37 cellular contexts compared by ENCODE assay signal in the genomic region with DNA sequence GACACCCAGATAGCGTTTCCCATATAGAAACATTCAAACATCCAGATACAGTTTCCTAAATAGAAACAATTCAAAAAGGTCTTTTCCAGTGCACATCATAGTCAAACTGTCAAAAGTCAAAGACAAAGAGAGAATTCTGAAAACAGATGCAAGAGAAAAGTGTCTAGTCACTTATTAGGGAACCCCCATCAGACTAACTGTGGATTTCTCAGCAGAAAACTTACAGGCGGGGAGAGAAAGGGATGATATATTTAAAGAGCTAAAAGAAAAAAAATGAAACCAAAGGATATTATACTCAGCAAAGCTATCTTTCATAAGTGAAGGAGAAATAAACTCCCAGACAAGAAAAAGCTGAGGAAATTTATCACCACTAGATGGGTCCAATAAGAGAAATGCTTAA. TPM values are rescaled to one million over a fixed set of nuclear protein-coding genes. Genes with fewer than 3 reads are reported as not detected.
"Had no signal": no experiment of that assay in that cellular context is flagged by ENCODE, and none has a peak within 500 bp of the region (broad histone marks: within the 10 kb centered on the region; RNA-seq: fewer than 3 reads in every experiment).

No MANE protein-coding gene starts in this region.

- H3K4me3 ChIP-seq: adrenal gland, ascending aorta, body of pancreas, breast epithelium, cardiac muscle cell had no signal

- H3K4me1 ChIP-seq: adrenal gland, ascending aorta, body of pancreas, breast epithelium had no signal

- H3K27ac ChIP-seq: adrenal gland, ascending aorta, body of pancreas, brain microvascular endothelial cell, breast epithelium, cardiac muscle cell had no signal

- ATAC-seq: activated naive CD4-positive, alpha-beta T cell treated with anti-CD3 and anti-CD28 coated beads, Interleukin-2, amount 50 U/mL, for 72 hours; activated naive CD8-positive, alpha-beta T cell treated with anti-CD3 and anti-CD28 coated beads, Interleukin-2, amount 50 U/mL, for 24 hours; activated T-cell treated with anti-CD3 and anti-CD28 coated beads, Interleukin-2, amount 50 U/mL, for 4 hours; activated T-cell treated with anti-CD3 and anti-CD28 coated beads, Interleukin-2, amount 50 U/mL, for 72 hours; activated T-helper 17 cell treated with anti-CD3 and anti-CD28 coated beads, Interleukin-2, amount 50 U/mL, for 72 hours; body of pancreas had no signal

- DNase-seq: activated effector memory CD4-positive, alpha-beta T cell treated with anti-CD3 and anti-CD28 coated beads, Interleukin-2, amount 50 U/mL, for 16 hours; activated effector memory CD4-positive, alpha-beta T cell treated with Interleukin-2 at 50 U/mL for 16 hours; activated gamma-delta T cell; activated gamma-delta T cell treated with Interleukin-2 at 50 U/mL for 16 hours; activated naive CD4-positive, alpha-beta T cell; activated naive CD4-positive, alpha-beta T cell treated with anti-CD3 and anti-CD28 coated beads for 36 hours; activated naive CD4-positive, alpha-beta T cell treated with anti-CD3 and anti-CD28 coated beads, Interleukin-2, amount 10 ng/mL, durations not matched to agents 7 days and 5 days; activated naive CD4-positive, alpha-beta T cell treated with anti-CD3 and anti-CD28 coated beads, Interleukin-2, amount 50 U/mL, for 16 hours; activated naive CD4-positive, alpha-beta T cell treated with Interleukin-2 at 50 U/mL for 16 hours; activated naive CD8-positive, alpha-beta T cell treated with anti-CD3 and anti-CD28 coated beads for 36 hours; activated naive CD8-positive, alpha-beta T cell treated with anti-CD3 and anti-CD28 coated beads, Interleukin-2, amount 10 ng/mL, durations not matched to agents 7 days and 5 days; activated naive CD8-positive, alpha-beta T cell treated with anti-CD3 and anti-CD28 coated beads, Interleukin-2, amount 50 U/mL, for 24 hours; activated T-cell treated with anti-CD3 and anti-CD28 coated beads, Interleukin-2, amount 50 U/mL, for 24 hours; activated T-cell treated with anti-CD3 and anti-CD28 coated beads, Interleukin-2, amount 50 U/mL, for 4 hours; activated T-cell treated with anti-CD3 and anti-CD28 coated beads, Interleukin-2, amount 50 U/mL, for 48 hours; activated T-cell treated with anti-CD3 and anti-CD28 coated beads, Interleukin-2, amount 50 U/mL, for 72 hours; adrenal gland; amniotic stem cell; amygdala; anterior cingulate cortex; aorta; body of pancreas; brain microvascular endothelial cell; caudate nucleus; central memory CD4-positive, alpha-beta T cell; cerebellar nuclear complex had no signal

- H3K9me3 ChIP-seq: body of pancreas had no signal

- H3K27me3 ChIP-seq: adrenal gland, ascending aorta, body of pancreas, breast epithelium, cardiac muscle cell had no signal

- FAIRE-seq: astrocyte, bronchial epithelial cell had no signal

- H3K36me3 ChIP-seq: adrenal gland, ascending aorta, brain microvascular endothelial cell, breast epithelium, cardiac muscle cell had no signal

RNA-seq across cellular contexts. Expression of a gene that starts 22.3 kb away (rescaled TPM):
- total RNA-seq: activated naive CD4-positive, alpha-beta T cell treated with anti-CD3 and anti-CD28 coated beads for 36 hours; ascending aorta; bronchial epithelial cell had no signal

RNA-seq across cellular contexts. Expression of a gene that starts 27.3 kb away (rescaled TPM):
- total RNA-seq: activated naive CD4-positive, alpha-beta T cell treated with anti-CD3 and anti-CD28 coated beads for 36 hours; activated naive CD8-positive, alpha-beta T cell treated with anti-CD3 and anti-CD28 coated beads for 36 hours; adrenal gland; aorta; ascending aorta; astrocyte; body of pancreas; breast epithelium; bronchial epithelial cell; cardiac muscle cell; cardiac septum; cerebellum; chondrocyte had no signal
- polyA plus RNA-seq: adipose tissue, adrenal gland, aorta, cardiac muscle cell had no signal
